In genomic region chr4:89226665-89227572, GRCh38 we compare ENCODE assay signal across 8 cellular contexts.
A peak's percentile ranks its signal among the peaks of the same experiment; 100 is the strongest.
DNase-seq lines count a peak whose midpoint lies in the region; ATAC-seq, FAIRE-seq and TF ChIP-seq lines count a peak whose summit lies in the region.

No MANE protein-coding gene starts in this region.

- intact Hi-C loops in endothelial cell of umbilical vein (cut with micrococcal nuclease), result loop anchor here (1.0 to 2.0 kb wide), 5 partner anchors 68 to 1066 kb away; no protein-coding TSS in a partner anchor

- POLR2A ChIA-PET in endothelial cell of umbilical vein (lab: Charles Lee), result no interaction called here

- peaks cover 2% of the 10 kb centered on the region for H3K4me1 ChIP-seq in endothelial cell of umbilical vein (ENCODE audit: control insufficient read depth, extremely low read depth, insufficient read depth, low read length)

- H3K27ac ChIP-seq in endothelial cell of umbilical vein (ENCODE audit: insufficient read depth, low read depth, low read length), result no peak overlapping the region

- H3K9me1 ChIP-seq in endothelial cell of umbilical vein (replicated peaks; ENCODE audit: control insufficient read depth, extremely low read depth, insufficient read depth, low read length), result no peaks in the 10 kb centered on the region

- peak; percentile 80 for FAIRE-seq in endothelial cell of umbilical vein (lab: Jason Lieb, UNC)

- BruUV-seq in endothelial cell of umbilical vein (replicated peaks; lab: Mats Ljungman, UMichigan), result no TSS peak

- no peak overlapping the region for H3K9ac ChIP-seq in endothelial cell of umbilical vein (replicated peaks; ENCODE audit: extremely low read depth, insufficient read depth, low read length)

- peak overlapping the region; percentile 48 for H2AFZ ChIP-seq in endothelial cell of umbilical vein (ENCODE audit: low read depth, low read length)

- DNase-seq in COLO668 (lab: John Stamatoyannopoulos, UW; ENCODE audit: unreplicated experiment) (peak; percentile 79), HS-27A (ENCODE audit: low read depth) (peak; percentile 31), NOMO-1 treated with dmso at 0.1 percent for 144 hours (lab: John Stamatoyannopoulos, UW; ENCODE audit: unreplicated experiment) (peak; percentile 76), endothelial cell of umbilical vein (ENCODE audit: low read depth, low spot score) (peak; percentile 79), mucosa of gallbladder (ENCODE audit: low spot score) (peak; percentile 90)
- peak; percentile 78 for DNase-seq in activated CD8-positive, alpha-beta memory T cell treated with anti-CD3 and anti-CD28 coated beads, Interleukin-2, amount 50 U/mL, for 4 hours
- peak; percentile 49 to 57 for DNase-seq in stimulated activated CD8-positive, alpha-beta memory T cell treated with anti-CD3 and anti-CD28 coated beads, Interleukin-4, amount 100 ng/mL, for 4 hours (ENCODE audit: low read depth in 2 of 2, low spot score in 1 of 2)

- peak; percentile 84 for ATAC-seq in GM19463 (IDR thresholded peaks at IDR 0.05; ENCODE audit: unreplicated experiment)

- H3K9me3 ChIP-seq in endothelial cell of umbilical vein (replicated peaks; ENCODE audit: control insufficient read depth, insufficient read depth, low read length), result no peaks in the 10 kb centered on the region

- dilution Hi-C loops in endothelial cell of umbilical vein (cut with MboI; ENCODE audit: extremely low pct_ligation_motif_present, low sequenced_read_pairs), result no loop called here

- H3K79me2 ChIP-seq in endothelial cell of umbilical vein (ENCODE audit: control insufficient read depth, insufficient read depth, low read length), result no peaks in the 10 kb centered on the region

- CTCF ChIA-PET in endothelial cell of umbilical vein (lab: Charles Lee), result interaction anchor here (0.5 to 4.7 kb wide), 46 partner anchors 9 to 1068 kb away, joined by 3 to 67 read pairs (median 4); partner anchors contain the start of genes GPRIN3 and MMRN1

- TF ChIP-seq CTCF in endothelial cell of umbilical vein (IDR thresholded peaks at IDR 0.05; ENCODE audit: extremely low read depth in 1 of 2, insufficient read depth in 1 of 2, low read depth in 1 of 2, low read length in 2 of 2), result peak; percentile 70 to 75

- no peaks in the 10 kb centered on the region for H4K20me1 ChIP-seq in endothelial cell of umbilical vein (replicated peaks; ENCODE audit: control insufficient read depth, extremely low read depth, insufficient read depth, low read length)

- no peak for TF ChIP-seq POLR2A in endothelial cell of umbilical vein (IDR thresholded peaks at IDR 0.05; ENCODE audit: low read depth, low read length)

- H3K4me2 ChIP-seq in endothelial cell of umbilical vein (ENCODE audit: insufficient read depth, low read length), result no peak overlapping the region

- no peaks in the 10 kb centered on the region for H3K36me3 ChIP-seq in endothelial cell of umbilical vein (ENCODE audit: control insufficient read depth in 2 of 2, extremely low read depth in 1 of 2, insufficient read depth in 2 of 2, low read length in 2 of 2)

- no peak overlapping the region for H3K4me3 ChIP-seq in endothelial cell of umbilical vein (replicated peaks in 1 of 3; ENCODE audit: insufficient read depth in 1 of 3, low read depth in 1 of 3, low read length in 3 of 3)

- no peaks in the 10 kb centered on the region for H3K27me3 ChIP-seq in endothelial cell of umbilical vein (ENCODE audit: control insufficient read depth in 2 of 2, insufficient read depth in 2 of 2, low read length in 2 of 2)

TF ChIP-seq in endothelial cell of umbilical vein, 7 proteins besides CTCF, POLR2A, EP300 and RAD21:
- TF ChIP-seq GATA2 (IDR thresholded peaks at IDR 0.05; ENCODE audit: insufficient read depth, insufficient read length, low read depth, low read length) (no peak), EZH2 (IDR thresholded peaks at IDR 0.05; ENCODE audit: borderline replicate concordance, low read depth, low read length, severe bottlenecking) (no peak), MAX (IDR thresholded peaks at IDR 0.05; ENCODE audit: insufficient read depth, insufficient read length) (no peak), MYC (IDR thresholded peaks at IDR 0.05; ENCODE audit: low read depth, low read length) (no peak), FOS (IDR thresholded peaks at IDR 0.05; ENCODE audit: borderline replicate concordance, insufficient read depth, low read length) (no peak), POLR2AphosphoS5 (IDR thresholded peaks at IDR 0.05; ENCODE audit: insufficient read depth, low read depth, low read length) (no peak)

Comparison
In these comparisons a context has a peak if more than half of its experiments do, and no peak if none do; other contexts are left out.
1. DNase-seq: peak in every context shown above with its lines; median percentile 90 in mucosa of gallbladder; 79 in COLO668; 79 in endothelial cell of umbilical vein; 78 in activated CD8-positive, alpha-beta memory T cell treated with anti-CD3 and anti-CD28 coated beads, Interleukin-2, amount 50 U/mL, for 4 hours; 76 in NOMO-1 treated with dmso at 0.1 percent for 144 hours; 53 in stimulated activated CD8-positive, alpha-beta memory T cell treated with anti-CD3 and anti-CD28 coated beads, Interleukin-4, amount 100 ng/mL, for 4 hours; 31 in HS-27A.